In the genomic region with DNA sequence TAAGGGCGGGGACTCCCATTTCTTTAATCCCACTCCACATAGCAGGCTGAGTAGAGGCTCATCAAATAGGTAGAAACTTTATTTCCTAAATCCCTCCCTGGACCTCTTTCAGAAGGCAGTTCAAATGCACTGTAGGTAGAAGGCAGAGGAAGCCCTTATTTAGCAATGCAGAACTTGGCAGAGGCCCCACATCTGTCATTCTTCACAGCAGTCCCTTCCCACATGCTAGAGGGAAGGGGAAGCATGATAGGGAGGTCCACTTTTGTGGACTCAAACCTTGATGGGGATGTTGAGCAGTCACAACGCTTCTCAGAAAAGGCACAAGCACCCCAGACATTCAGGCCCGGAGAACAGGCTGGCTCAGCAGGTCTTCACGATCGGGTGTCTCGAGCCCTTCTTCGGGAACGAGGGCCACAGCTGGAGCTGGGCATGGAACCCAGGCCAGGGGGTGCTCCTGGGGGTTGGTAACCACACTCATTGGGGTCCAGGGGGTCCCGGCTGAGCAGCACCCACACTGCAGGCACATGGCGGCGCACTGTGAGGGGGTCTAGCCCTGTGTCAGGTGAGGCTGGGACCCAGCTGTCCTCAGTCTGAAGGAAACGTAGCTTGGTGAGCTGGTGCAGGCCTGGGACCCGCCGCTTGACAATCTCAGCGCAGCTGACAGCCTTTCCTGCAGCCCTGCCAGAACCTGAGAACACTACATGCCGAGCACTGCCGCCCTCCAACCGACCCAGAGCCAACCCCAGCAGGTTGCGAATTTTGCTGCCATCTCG, we compare ENCODE assay signal across 8 cellular contexts. TPM values are rescaled to one million over a fixed set of nuclear protein-coding genes. Genes with fewer than 3 reads are reported as not detected.
DNase-seq lines count a peak whose midpoint lies in the region; ATAC-seq and TF ChIP-seq lines count a peak whose summit lies in the region.

No MANE protein-coding gene starts in this region.

- H3K27me3 ChIP-seq in A673 (replicated peaks; ENCODE audit: insufficient read depth, low read depth, low read length, poor library complexity) (no peaks in the 10 kb centered on the region), liver (ENCODE audit: control insufficient read depth in 4 of 4, insufficient read depth in 4 of 4, low read length in 3 of 4) (no peaks in the 10 kb centered on the region), sigmoid colon (no peaks in the 10 kb centered on the region)

- TF ChIP-seq CTCF in A673 (conservative IDR thresholded peaks at IDR 0.05; ENCODE audit: low read depth, low read length) (no peak), HFFc6 (IDR thresholded peaks at IDR 0.05) (no peak), liver (IDR thresholded peaks at IDR 0.05; ENCODE audit: low read depth, low read length, missing input control) (no peak), sigmoid colon (IDR thresholded peaks at IDR 0.05) (no peak)

- intact Hi-C loops in A673 (cut with micrococcal nuclease; ENCODE audit: unreplicated experiment) (no loop called here), sigmoid colon (cut with DNase I) (no loop called here)

- H3K36me3 Mint-ChIP-seq in HFFc6 (ENCODE audit: low read depth): no peaks in the 10 kb centered on the region

- no TSS peak for BruUV-seq in A673 (replicated peaks; lab: Mats Ljungman, UMichigan)

- H3K9me3 ChIP-seq in A673 (ENCODE audit: low read depth, low read length, poor library complexity, severe bottlenecking): no peaks in the 10 kb centered on the region
- no peaks in the 10 kb centered on the region for H3K9me3 ChIP-seq in liver (ENCODE audit: control insufficient read depth in 4 of 4, low read length in 3 of 4)
- H3K9me3 ChIP-seq in sigmoid colon: no peaks in the 10 kb centered on the region

- POLR2A ChIA-PET in A673 (lab: Charles Lee; ENCODE audit: low non-redundant PET): no interaction called here

- TF ChIP-seq POLR2A in sigmoid colon (IDR thresholded peaks at IDR 0.05): no peak

- H3K9me3 Mint-ChIP-seq in HFFc6: no peaks in the 10 kb centered on the region

- peaks cover 3% of the 10 kb centered on the region for H3K36me3 ChIP-seq in A673 (ENCODE audit: insufficient read depth, low read length, poor library complexity, severe bottlenecking)
- peaks cover 0 to 13% (median under 1%) of the 10 kb centered on the region in 4 donors for H3K36me3 ChIP-seq in liver (ENCODE audit: control insufficient read depth in 4 of 4, insufficient read depth in 3 of 4, low read depth in 1 of 4, low read length in 3 of 4)
- H3K36me3 ChIP-seq in sigmoid colon: peaks cover 5 to 22% (median 13%) of the 10 kb centered on the region in 4 donors

- H3K4me1 Mint-ChIP-seq in HFFc6 (ENCODE audit: low read depth): peaks cover 18% of the 10 kb centered on the region

- H3K4me3 ChIP-seq in A673 (ENCODE audit: low read depth, low read length, poor library complexity, severe bottlenecking) (peak overlapping the region; percentile 91), liver (ENCODE audit: low read depth in 1 of 3, low read length in 3 of 3) (peak overlapping the region in 2 of 3 donors; percentile 87 to 95), sigmoid colon (peak overlapping the region in 1 of 4 donors; percentile 65)

- no peak overlapping the region for H3K27ac Mint-ChIP-seq in HFFc6

- no peak for TF ChIP-seq EP300 in sigmoid colon (IDR thresholded peaks at IDR 0.05)

- peak overlapping the region in 1 of 2 donors; percentile 87 for H3K9ac ChIP-seq in liver (ENCODE audit: low read depth in 1 of 2, low read length in 2 of 2)

- no peak for DNase-seq in A673 (ENCODE audit: low spot score)
- no peak for DNase-seq in HFFc6
- DNase-seq in amniotic epithelial cell (ENCODE audit: low read depth): peak; percentile 16
- no peak for DNase-seq in mucosa of gallbladder (ENCODE audit: low spot score)
- DNase-seq in sigmoid colon: no peak

- H3K4me3 Mint-ChIP-seq in HFFc6: peak overlapping the region; percentile 93

- CTCF ChIA-PET in A673 (lab: Charles Lee): interaction anchor here (1.3 kb wide), 1 partner anchor 36 kb away, joined by 3 read pairs; a partner anchor contains a TSS

- H3K27ac ChIP-seq in A673 (ENCODE audit: low read depth, low read length, poor library complexity, severe bottlenecking) (peak overlapping the region; percentile 96), liver (ENCODE audit: low read depth in 1 of 2, low read length in 2 of 2) (peak overlapping the region; percentile 81 to 90), sigmoid colon (peak overlapping the region in 1 of 4 donors; percentile 78)

- TF ChIP-seq RAD21 in liver (IDR thresholded peaks at IDR 0.05): no peak

- H3K27me3 Mint-ChIP-seq in HFFc6 (ENCODE audit: insufficient read depth): no peaks in the 10 kb centered on the region

- ATAC-seq in HG03108 (IDR thresholded peaks at IDR 0.05; ENCODE audit: unreplicated experiment) (no peak), GM21723 (IDR thresholded peaks at IDR 0.05; ENCODE audit: unreplicated experiment) (no peak)

- H3K4me1 ChIP-seq in A673 (ENCODE audit: insufficient read depth, low read length, poor library complexity, severe bottlenecking) (peaks cover 3% of the 10 kb centered on the region), liver (ENCODE audit: control insufficient read depth in 4 of 4, insufficient read depth in 4 of 4, low read length in 3 of 4) (peaks cover 14 to 30% (median 27%) of the 10 kb centered on the region in 4 donors), sigmoid colon (peaks cover 0 to 26% (median 21%) of the 10 kb centered on the region in 4 donors)

- 96% methylated on average over 20 of the region's 20 CpGs for WGBS in liver
- WGBS in sigmoid colon, 2 donors: 96 to 97% methylated on average over 20 of the region's 20 CpGs

TF ChIP-seq in liver, 16 proteins besides CTCF, POLR2A, EP300 and RAD21 (continues in another document):
- TF ChIP-seq TAF1 (conservative IDR thresholded peaks at IDR 0.05) (no peak), EGR1 (IDR thresholded peaks at IDR 0.05; ENCODE audit: low read depth in 2 of 2) (no peak), FOXA2 (IDR thresholded peaks at IDR 0.05) (no peak), RXRA (IDR thresholded peaks at IDR 0.05) (no peak), SP1 (IDR thresholded peaks at IDR 0.05) (no peak), HNF4A (conservative IDR thresholded peaks at IDR 0.05) (no peak), YY1 (IDR thresholded peaks at IDR 0.05) (no peak)
- TF ChIP-seq, protein P1, sequence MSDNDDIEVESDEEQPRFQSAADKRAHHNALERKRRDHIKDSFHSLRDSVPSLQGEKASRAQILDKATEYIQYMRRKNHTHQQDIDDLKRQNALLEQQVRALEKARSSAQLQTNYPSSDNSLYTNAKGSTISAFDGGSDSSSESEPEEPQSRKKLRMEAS (IDR thresholded peaks at IDR 0.05): no peak
- TF ChIP-seq, protein P2, sequence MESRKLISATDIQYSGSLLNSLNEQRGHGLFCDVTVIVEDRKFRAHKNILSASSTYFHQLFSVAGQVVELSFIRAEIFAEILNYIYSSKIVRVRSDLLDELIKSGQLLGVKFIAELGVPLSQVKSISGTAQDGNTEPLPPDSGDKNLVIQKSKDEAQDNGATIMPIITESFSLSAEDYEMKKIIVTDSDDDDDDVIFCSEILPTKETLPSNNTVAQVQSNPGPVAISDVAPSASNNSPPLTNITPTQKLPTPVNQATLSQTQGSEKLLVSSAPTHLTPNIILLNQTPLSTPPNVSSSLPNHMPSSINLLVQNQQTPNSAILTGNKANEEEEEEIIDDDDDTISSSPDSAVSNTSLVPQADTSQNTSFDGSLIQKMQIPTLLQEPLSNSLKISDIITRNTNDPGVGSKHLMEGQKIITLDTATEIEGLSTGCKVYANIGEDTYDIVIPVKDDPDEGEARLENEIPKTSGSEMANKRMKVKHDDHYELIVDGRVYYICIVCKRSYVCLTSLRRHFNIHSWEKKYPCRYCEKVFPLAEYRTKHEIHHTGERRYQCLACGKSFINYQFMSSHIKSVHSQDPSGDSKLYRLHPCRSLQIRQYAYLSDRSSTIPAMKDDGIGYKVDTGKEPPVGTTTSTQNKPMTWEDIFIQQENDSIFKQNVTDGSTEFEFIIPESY (IDR thresholded peaks at IDR 0.05): no peak

RNA-seq across cellular contexts. Expression of a gene that starts 1.3 kb away (rescaled TPM):
- total RNA-seq in A673 (2021) (19.7 and 31.6 TPM in 2 replicates), liver (10 to 100 TPM; 18.6 to 23.3 TPM), mucosa of gallbladder (28.7 TPM), sigmoid colon (10 to 100 TPM; 23.3 to 44.3 (median 31.5) TPM)
- total RNA-seq in HFFc6 (2021; fragmentation: NEBNext Ultra II Directional; extraction: Animal tissue kit (Norgen Biotek cat#: 25700)): 10 to 100 TPM; 16.1 to 22.0 (median 19.6) TPM
- polyA plus RNA-seq in liver (10 to 100 TPM; 25.0 to 33.4 TPM), sigmoid colon (10 to 100 TPM; 47.4 to 72.1 (median 49.2) TPM)

RNA-seq across cellular contexts. Expression of a gene that starts 9.7 kb away (rescaled TPM):
- total RNA-seq in A673 (2021): 79.3 and 89.4 TPM in 2 replicates
- total RNA-seq in HFFc6 (2021; fragmentation: NEBNext Ultra II Directional; extraction: Animal tissue kit (Norgen Biotek cat#: 25700)): 100 to 1,000 TPM; 150 to 176 (median 161) TPM
- total RNA-seq in liver: 10 to 100 TPM; 24.9 to 51.9 TPM
- polyA plus RNA-seq in liver: 10 to 100 TPM; 44.6 to 48.7 TPM
- 81.9 TPM for total RNA-seq in mucosa of gallbladder
- total RNA-seq in sigmoid colon: 100 to 1,000 TPM in 2 of 4 donors, 10 to 100 TPM in 2; 59.6 to 122 (median 106) TPM
- 10 to 100 TPM; 84.0 to 90.7 (median 86.7) TPM for polyA plus RNA-seq in sigmoid colon

RNA-seq across cellular contexts. Expression of a gene that starts 18.2 kb away (rescaled TPM):
- total RNA-seq in A673 (2021): not detected in 2 replicates
- total RNA-seq in HFFc6 (2021; fragmentation: NEBNext Ultra II Directional; extraction: Animal tissue kit (Norgen Biotek cat#: 25700)): under 1 TPM in 2 of 6 experiments, not detected in 4; 0.14 to 0.17 TPM
- 1 to 10 TPM; 2.2 to 2.6 TPM for total RNA-seq in liver
- 1 to 10 TPM in 1 of 2 donors, under 1 TPM in 1; 0.58 to 1.1 TPM for polyA plus RNA-seq in liver
- total RNA-seq in mucosa of gallbladder: not detected
- total RNA-seq in sigmoid colon: not detected
- under 1 TPM in 1 of 3 donors, not detected in 2; 0.06 TPM for polyA plus RNA-seq in sigmoid colon

RNA-seq across cellular contexts. Expression of a gene that starts 21.1 kb away (rescaled TPM):
- total RNA-seq in A673 (2021) (3.7 and 4.5 TPM in 2 replicates), liver (1 to 10 TPM in 1 of 2 donors, under 1 TPM in 1; 0.75 to 3.3 TPM), mucosa of gallbladder (23.0 TPM), sigmoid colon (10 to 100 TPM in 1 of 4 donors, 1 to 10 TPM in 3; 3.0 to 12.9 (median 7.5) TPM)
- total RNA-seq in HFFc6 (2021; fragmentation: NEBNext Ultra II Directional; extraction: Animal tissue kit (Norgen Biotek cat#: 25700)): not detected
- polyA plus RNA-seq in liver (1 to 10 TPM; 1.9 to 2.1 TPM), sigmoid colon (1 to 10 TPM; 1.6 to 4.6 (median 4.2) TPM)

RNA-seq across cellular contexts. Expression of a gene that starts 27.0 kb away (rescaled TPM):
- total RNA-seq in A673 (2021) (165 and 172 TPM in 2 replicates), liver (100 to 1,000 TPM; 116 to 161 TPM), mucosa of gallbladder (77.1 TPM), sigmoid colon (10 to 100 TPM; 69.0 to 82.6 (median 72.6) TPM)
- total RNA-seq in HFFc6 (2021; fragmentation: NEBNext Ultra II Directional; extraction: Animal tissue kit (Norgen Biotek cat#: 25700)): 100 to 1,000 TPM; 126 to 148 (median 138) TPM
- polyA plus RNA-seq in liver (100 to 1,000 TPM; 196 to 210 TPM), sigmoid colon (10 to 100 TPM; 12.0 to 71.5 (median 13.2) TPM)
